22 cellular contexts compared by ENCODE assay signal in genomic region chr4:37540486-37540885, GRCh38.
DNase-seq lines count a peak whose midpoint lies in the region; TF ChIP-seq lines count a peak whose summit lies in the region.
"Had no signal": no experiment of that assay in that cellular context is flagged by ENCODE, and none has a peak within 500 bp of the region (broad histone marks: within the 10 kb centered on the region; RNA-seq: fewer than 3 reads in every experiment).

No MANE protein-coding gene starts in this region.

- intact Hi-C loops in Calu3 (cut with micrococcal nuclease; ENCODE audit: unreplicated experiment): loop anchor here (2.0 kb wide), 1 partner anchor 20 kb away; no protein-coding TSS in a partner anchor
- intact Hi-C loops in esophagus muscularis mucosa (cut with DNase I): no loop called here

- H3K36me3 Mint-ChIP-seq in Calu3 (ENCODE audit: insufficient read depth, unreplicated experiment) (peaks cover 5% of the 10 kb centered on the region), nephron (ENCODE audit: low read depth) (peaks cover under 1% of the 10 kb centered on the region)
- H3K36me3 Mint-ChIP-seq: activated CD8-positive, alpha-beta memory T cell treated with anti-CD3 and anti-CD28 coated beads, Interleukin-2, amount 10 ng/mL, durations not matched to agents 7 days and 5 days; activated naive CD4-positive, alpha-beta T cell treated with anti-CD3 and anti-CD28 coated beads, Interleukin-2, amount 50 U/mL, for 24 hours; T-cell had no signal

- 30% methylated on average over 2 of the region's 2 CpGs for WGBS in esophagus muscularis mucosa

- H3K27me3 ChIP-seq in SJCRH30: no peaks in the 10 kb centered on the region
- H3K27me3 ChIP-seq in esophagus muscularis mucosa: no peaks in the 10 kb centered on the region
- H3K27me3 ChIP-seq in Peyer's patch: no peaks in the 10 kb centered on the region
- H3K27me3 ChIP-seq: ascending aorta, BLaER1, upper lobe of right lung had no signal

- H3K27ac ChIP-seq in SJCRH30 (no peak overlapping the region), esophagus muscularis mucosa (replicated peaks in 1 of 4) (no peak overlapping the region), Peyer's patch (no peak overlapping the region)
- H3K27ac ChIP-seq: ascending aorta, BLaER1, coronary artery, neutrophil, upper lobe of right lung had no signal

- H3K9me3 Mint-ChIP-seq in Calu3 (ENCODE audit: low read depth, unreplicated experiment) (no peaks in the 10 kb centered on the region), nephron (peaks cover 2% of the 10 kb centered on the region)
- H3K9me3 Mint-ChIP-seq: activated naive CD4-positive, alpha-beta T cell treated with anti-CD3 and anti-CD28 coated beads, Interleukin-2, amount 50 U/mL, for 24 hours; activated T-helper 1 cell treated with anti-CD3 and anti-CD28 coated beads, Interleukin-12 subunit alpha, Interleukin-12 subunit beta, Interleukin-2, Interleukin-4 antibody, amounts not matched to agents 30 ng/mL and 10 ng/mL and 1 ng/mL, durations not matched to agents 14 hours and 24 hours and 36 hours had no signal

- TF ChIP-seq CTCF in Calu3 (IDR thresholded peaks at IDR 0.05; ENCODE audit: unreplicated experiment) (no peak), esophagus muscularis mucosa (IDR thresholded peaks at IDR 0.05) (no peak), nephron (IDR thresholded peaks at IDR 0.05; ENCODE audit: unreplicated experiment in 3 of 3) (no peak), Peyer's patch (IDR thresholded peaks at IDR 0.05) (no peak)

- H3K27me3 Mint-ChIP-seq in Calu3 (ENCODE audit: unreplicated experiment) (no peaks in the 10 kb centered on the region), nephron (ENCODE audit: low read depth) (peaks cover 6% of the 10 kb centered on the region)
- H3K27me3 Mint-ChIP-seq: activated naive CD4-positive, alpha-beta T cell treated with anti-CD3 and anti-CD28 coated beads, Interleukin-2, amount 50 U/mL, for 24 hours had no signal

- no peaks in the 10 kb centered on the region for H3K9me3 ChIP-seq in SJCRH30 (replicated peaks)
- no peaks in the 10 kb centered on the region for H3K9me3 ChIP-seq in esophagus muscularis mucosa
- no peaks in the 10 kb centered on the region for H3K9me3 ChIP-seq in Peyer's patch
- H3K9me3 ChIP-seq: ascending aorta, neutrophil, upper lobe of right lung had no signal

- no peaks in the 10 kb centered on the region for H3K36me3 ChIP-seq in SJCRH30
- no peaks in the 10 kb centered on the region for H3K36me3 ChIP-seq in esophagus muscularis mucosa
- H3K36me3 ChIP-seq in Peyer's patch: no peaks in the 10 kb centered on the region
- H3K36me3 ChIP-seq: ascending aorta, BLaER1, neutrophil, upper lobe of right lung had no signal

- no TSS peak for BruUV-seq in Calu3 (replicated peaks; lab: Mats Ljungman, UMichigan)

- H3K27ac Mint-ChIP-seq in Calu3 (ENCODE audit: unreplicated experiment) (peak overlapping the region; percentile 42), nephron (peak overlapping the region in 2 of 3 experiments; percentile 7 to 68)
- H3K27ac Mint-ChIP-seq: activated CD8-positive, alpha-beta memory T cell treated with anti-CD3 and anti-CD28 coated beads, Interleukin-2, amount 10 ng/mL, durations not matched to agents 7 days and 5 days; activated naive CD4-positive, alpha-beta T cell treated with anti-CD3 and anti-CD28 coated beads, Interleukin-2, amount 50 U/mL, for 24 hours; activated T-helper 1 cell treated with anti-CD3 and anti-CD28 coated beads, Interleukin-12 subunit alpha, Interleukin-12 subunit beta, Interleukin-2, Interleukin-4 antibody, amounts not matched to agents 30 ng/mL and 10 ng/mL and 1 ng/mL, durations not matched to agents 14 hours and 24 hours and 36 hours; T-cell had no signal

- peaks cover 7% of the 10 kb centered on the region; the same call in 1 of the 2 replicates for H3K4me1 ChIP-seq in SJCRH30
- no peaks in the 10 kb centered on the region for H3K4me1 ChIP-seq in esophagus muscularis mucosa
- no peaks in the 10 kb centered on the region for H3K4me1 ChIP-seq in Peyer's patch
- H3K4me1 ChIP-seq: ascending aorta, BLaER1, upper lobe of right lung had no signal

- TF ChIP-seq EP300 in esophagus muscularis mucosa (IDR thresholded peaks at IDR 0.05): no peak

- H3K4me1 Mint-ChIP-seq in Calu3 (ENCODE audit: low read depth, unreplicated experiment) (peaks cover 55% of the 10 kb centered on the region), nephron (peaks cover 12% of the 10 kb centered on the region)
- H3K4me1 Mint-ChIP-seq: activated CD8-positive, alpha-beta memory T cell treated with anti-CD3 and anti-CD28 coated beads, Interleukin-2, amount 10 ng/mL, durations not matched to agents 7 days and 5 days; activated naive CD4-positive, alpha-beta T cell treated with anti-CD3 and anti-CD28 coated beads, Interleukin-2, amount 50 U/mL, for 24 hours had no signal

- DNase-seq in Calu3 (peak; percentile 30), SJCRH30 (peak; percentile 15 to 44), esophagus muscularis mucosa (ENCODE audit: extremely low spot score) (peak; percentile 90), D341Med (ENCODE audit: low spot score) (no peak), Peyer's patch (no peak), NCI-H1694 (lab: John Stamatoyannopoulos, UW) (no peak)
- no peak for DNase-seq in stimulated activated naive CD4-positive, alpha-beta T cell treated with Interleukin-2 at 50 U/mL for 16 hours (lab: John Stamatoyannopoulos, UW)
- DNase-seq: activated CD4-positive, alpha-beta T cell treated with anti-CD3 and anti-CD28 coated beads for 48 hours; activated CD8-positive, alpha-beta memory T cell treated with anti-CD3 and anti-CD28 coated beads, Interleukin-2, amount 10 ng/mL, durations not matched to agents 7 days and 5 days; kidney glomerular epithelial cell; NCI-H1417; NCI-H524; stimulated activated CD4-positive, alpha-beta T cell treated with anti-CD3 and anti-CD28 coated beads, Interleukin-4, amount 100 ng/mL, for 4 hours; T-cell; upper lobe of right lung had no signal

- CTCF ChIA-PET in Calu3 (lab: Charles Lee): interaction anchor here (0.7 to 1.6 kb wide), 4 partner anchors 12 to 30 kb away, joined by 3 to 4 read pairs (median 3); no protein-coding TSS in a partner anchor

- no peak overlapping the region for H3K4me3 ChIP-seq in SJCRH30
- H3K4me3 ChIP-seq in esophagus muscularis mucosa: no peak overlapping the region
- no peak overlapping the region for H3K4me3 ChIP-seq in Peyer's patch
- H3K4me3 ChIP-seq: ascending aorta, BLaER1, coronary artery, upper lobe of right lung had no signal

- TF ChIP-seq POLR2A in esophagus muscularis mucosa (IDR thresholded peaks at IDR 0.05; ENCODE audit: low read depth): no peak
- no peak for TF ChIP-seq POLR2A in Peyer's patch (IDR thresholded peaks at IDR 0.05)

- H3K4me3 Mint-ChIP-seq in Calu3 (ENCODE audit: low read depth, unreplicated experiment): no peak overlapping the region
- H3K4me3 Mint-ChIP-seq in nephron: no peak overlapping the region
- H3K4me3 Mint-ChIP-seq: activated CD8-positive, alpha-beta memory T cell treated with anti-CD3 and anti-CD28 coated beads, Interleukin-2, amount 10 ng/mL, durations not matched to agents 7 days and 5 days; activated naive CD4-positive, alpha-beta T cell treated with anti-CD3 and anti-CD28 coated beads, Interleukin-2, amount 50 U/mL, for 24 hours; activated T-helper 1 cell treated with anti-CD3 and anti-CD28 coated beads, Interleukin-12 subunit alpha, Interleukin-12 subunit beta, Interleukin-2, Interleukin-4 antibody, amounts not matched to agents 30 ng/mL and 10 ng/mL and 1 ng/mL, durations not matched to agents 14 hours and 24 hours and 36 hours; T-cell had no signal

Comparison
In these comparisons a context has a peak if more than half of its experiments do, and no peak if none do; other contexts are left out.
1. DNase-seq: peak in Calu3 (single experiment), SJCRH30 (2 of 2) and esophagus muscularis mucosa (single experiment); none in D341Med (single experiment), Peyer's patch (0 of 3), NCI-H1694 (single experiment) and stimulated activated naive CD4-positive, alpha-beta T cell treated with Interleukin-2 at 50 U/mL for 16 hours (single experiment).